ENCODE assay signal across 22 cellular contexts in the genomic region with DNA sequence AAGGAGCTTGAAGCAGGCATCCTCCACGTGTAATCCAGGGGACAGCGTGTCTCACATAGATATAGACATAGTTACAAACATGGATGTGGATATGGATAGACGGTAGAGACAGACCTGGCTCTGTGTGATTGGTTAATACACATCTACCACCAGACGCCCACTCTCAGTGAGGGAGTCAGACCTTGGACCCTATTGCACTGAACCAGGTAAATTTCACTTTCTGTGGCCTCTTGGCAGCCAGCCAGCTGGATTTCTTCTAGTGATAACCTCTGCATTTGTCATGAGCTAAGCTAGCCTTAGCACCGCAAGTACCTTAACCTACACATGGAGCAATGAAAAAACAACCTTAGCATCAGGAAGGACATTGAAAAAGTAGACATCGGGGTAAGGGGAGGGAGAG.
"Had no signal": no experiment of that assay in that cellular context is flagged by ENCODE, and none has a peak within 500 bp of the region (broad histone marks: within the 10 kb centered on the region; RNA-seq: fewer than 3 reads in every experiment).

No MANE protein-coding gene starts in this region.

- DNase-seq: effector memory CD8-positive, alpha-beta T cell; gastrocnemius medialis; heart right ventricle; islet precursor cell; left ventricle myocardium inferior; lower lobe of right lung; natural killer cell; nucleus accumbens; ovary; sigmoid colon; stimulated activated CD4-positive, alpha-beta T cell treated with anti-CD3 and anti-CD28 coated beads, Interleukin-12 subunit alpha, Interleukin-12 subunit beta, amount 100 ng/mL, for 4 hours; stimulated activated naive CD4-positive, alpha-beta T cell; stomach; substantia nigra; trophoblast cell had no signal

- H3K4me1 ChIP-seq: esophagus muscularis mucosa, gastrocnemius medialis, heart right ventricle, left ventricle myocardium inferior, lower lobe of right lung, neural progenitor cell, right atrium auricular region, sigmoid colon, stomach had no signal

- H3K36me3 Mint-ChIP-seq: memory B cell, mesothelial cell of epicardium, natural killer cell, neural progenitor cell had no signal

- H3K4me3 ChIP-seq: esophagus muscularis mucosa, gastrocnemius medialis, heart right ventricle, left ventricle myocardium inferior, lower lobe of right lung, neural progenitor cell, ovary, right atrium auricular region, sigmoid colon, skin epidermis, stomach had no signal

- ATAC-seq: effector memory CD8-positive, alpha-beta T cell; gastrocnemius medialis; heart right ventricle; lower lobe of right lung; natural killer cell had no signal

- H3K9me3 ChIP-seq: esophagus muscularis mucosa, gastrocnemius medialis, heart right ventricle, left ventricle myocardium inferior, lower lobe of right lung, ovary, right atrium auricular region, sigmoid colon, stomach had no signal

- H3K36me3 ChIP-seq: esophagus muscularis mucosa, gastrocnemius medialis, heart right ventricle, left ventricle myocardium inferior, lower lobe of right lung, neural progenitor cell, ovary, right atrium auricular region, sigmoid colon, stomach had no signal

- H3K27me3 ChIP-seq: gastrocnemius medialis, neural progenitor cell, ovary, right atrium auricular region, sigmoid colon had no signal

- H3K9me3 Mint-ChIP-seq: effector memory CD8-positive, alpha-beta T cell; memory B cell; natural killer cell had no signal

- H3K27ac ChIP-seq: epithelial cell of prostate, esophagus muscularis mucosa, gastrocnemius medialis, heart right ventricle, left ventricle myocardium inferior, lower lobe of right lung, neural progenitor cell, ovary, right atrium auricular region, sigmoid colon, skin epidermis, stomach had no signal

- H3K4me2 ChIP-seq: neural progenitor cell had no signal

- H3K4me1 Mint-ChIP-seq: memory B cell, mesothelial cell of epicardium, natural killer cell had no signal

- H3K9ac ChIP-seq: neural progenitor cell had no signal

- H2AFZ ChIP-seq: neural progenitor cell had no signal

- H3K27ac Mint-ChIP-seq: effector memory CD8-positive, alpha-beta T cell; memory B cell; mesothelial cell of epicardium; natural killer cell; neural progenitor cell had no signal

- H3K4me3 Mint-ChIP-seq: effector memory CD8-positive, alpha-beta T cell; memory B cell; mesothelial cell of epicardium; natural killer cell; neural progenitor cell had no signal
